ENCODE assay signal across 8 cellular contexts in the genomic region with DNA sequence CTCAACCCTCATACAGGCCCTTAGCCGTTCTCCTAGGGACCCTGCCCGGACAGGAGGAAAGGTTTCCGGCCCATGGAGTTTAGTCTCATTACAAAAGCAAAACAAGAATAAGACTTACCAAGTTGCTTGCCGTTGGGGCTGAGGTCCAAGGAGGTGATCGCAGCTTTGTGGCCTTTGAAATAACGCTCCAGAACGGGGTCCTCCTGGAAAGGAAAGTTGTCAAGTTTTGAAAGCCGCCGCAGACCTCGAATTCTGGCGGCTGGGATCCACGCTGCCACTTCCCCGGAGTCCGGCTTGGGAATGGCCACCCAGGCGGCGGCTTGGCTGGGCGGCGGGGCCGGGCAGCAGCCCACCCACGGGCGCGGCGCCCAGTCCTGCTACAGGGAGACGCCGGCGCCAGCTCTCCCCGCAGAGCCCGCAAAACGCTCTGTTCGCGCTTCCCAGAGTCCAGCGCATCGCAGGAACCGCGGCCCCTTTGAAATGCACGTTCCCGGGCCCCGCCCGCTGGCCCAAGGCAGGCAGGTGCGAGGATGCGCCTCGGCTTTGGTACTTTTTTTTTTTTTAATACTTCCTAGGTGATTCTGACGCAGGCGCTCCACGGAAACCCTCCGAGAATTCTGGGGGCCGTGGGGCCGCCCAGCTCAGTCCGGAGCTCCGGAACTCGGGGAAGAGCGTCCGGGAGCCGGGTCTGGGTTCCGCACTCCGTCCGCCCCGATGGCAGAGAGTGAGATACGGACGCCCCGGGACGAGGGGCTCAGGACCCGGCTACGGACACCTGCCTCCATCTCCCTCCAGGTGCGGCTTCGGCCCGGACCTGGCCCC. TPM values are rescaled to one million over a fixed set of nuclear protein-coding genes. Genes with fewer than 3 reads are reported as not detected.
DNase-seq lines count a peak whose midpoint lies in the region; ATAC-seq and TF ChIP-seq lines count a peak whose summit lies in the region.

No MANE protein-coding gene starts in this region.

- H3K4me3 ChIP-seq in epithelial cell of proximal tubule (ENCODE audit: low read depth, low read length) = peak overlapping the region; percentile 94

- no peaks in the 10 kb centered on the region for H3K9me3 Mint-ChIP-seq in stimulated activated naive CD8-positive, alpha-beta T cell treated with anti-CD3 and anti-CD28 coated beads, Interleukin-15, Interleukin-2, amounts not matched to agents 100 ng/mL and 50 ng/mL, for 24 hours

- no peak for TF ChIP-seq CTCF in epithelial cell of proximal tubule (conservative IDR thresholded peaks at IDR 0.05; ENCODE audit: low read depth, low read length)

- H3K4me1 Mint-ChIP-seq in stimulated activated naive CD8-positive, alpha-beta T cell treated with anti-CD3 and anti-CD28 coated beads, Interleukin-15, Interleukin-2, amounts not matched to agents 100 ng/mL and 50 ng/mL, for 24 hours (ENCODE audit: low read depth) = peaks cover 58% of the 10 kb centered on the region

- H3K36me3 Mint-ChIP-seq in stimulated activated naive CD8-positive, alpha-beta T cell treated with anti-CD3 and anti-CD28 coated beads, Interleukin-15, Interleukin-2, amounts not matched to agents 100 ng/mL and 50 ng/mL, for 24 hours (ENCODE audit: low read depth) = peaks cover 28% of the 10 kb centered on the region

- ATAC-seq in HG02678 (IDR thresholded peaks at IDR 0.05; ENCODE audit: unreplicated experiment) = peak; percentile 25

- peak overlapping the region; percentile 87 for H3K27ac Mint-ChIP-seq in stimulated activated naive CD8-positive, alpha-beta T cell treated with anti-CD3 and anti-CD28 coated beads, Interleukin-15, Interleukin-2, amounts not matched to agents 100 ng/mL and 50 ng/mL, for 24 hours

- H3K4me3 Mint-ChIP-seq in stimulated activated naive CD8-positive, alpha-beta T cell treated with anti-CD3 and anti-CD28 coated beads, Interleukin-15, Interleukin-2, amounts not matched to agents 100 ng/mL and 50 ng/mL, for 24 hours = peak overlapping the region; percentile 98

- DNase-seq in NCI-H2081 (lab: John Stamatoyannopoulos, UW) (peak; percentile 22 to 35), NCI-H2081 treated with DMSO at 0.1 percent for 48 hours (lab: John Stamatoyannopoulos, UW) (no peak), NCI-H1436 (lab: John Stamatoyannopoulos, UW) (peak; percentile 16), activated T-cell treated with anti-CD3 and anti-CD28 coated beads for 1 hour (ENCODE audit: low read depth) (peak; percentile 26), epithelial cell of proximal tubule (ENCODE audit: low read depth) (no peak), myocyte (ENCODE audit: low read depth) (peak; percentile 49)

- no peaks in the 10 kb centered on the region for H3K27me3 Mint-ChIP-seq in stimulated activated naive CD8-positive, alpha-beta T cell treated with anti-CD3 and anti-CD28 coated beads, Interleukin-15, Interleukin-2, amounts not matched to agents 100 ng/mL and 50 ng/mL, for 24 hours

RNA-seq across cellular contexts. Expression of gene GALNT4, which starts 0.6 kb away (rescaled TPM):
- 4.1 and 5.7 TPM in 2 replicates for total RNA-seq in epithelial cell of proximal tubule
- 2.6 and 4.0 TPM in 2 replicates for total RNA-seq in myocyte
- 1.3 TPM for polyA plus RNA-seq in myocyte (2012)

RNA-seq across cellular contexts. Expression of gene POC1B, which starts 0.6 kb away (rescaled TPM):
- 14.9 and 15.3 TPM in 2 replicates for total RNA-seq in epithelial cell of proximal tubule
- 7.7 and 9.9 TPM in 2 replicates for total RNA-seq in myocyte
- 5.9 TPM for polyA plus RNA-seq in myocyte (2012)

Comparison
In these comparisons a context has a peak if more than half of its experiments do, and no peak if none do; other contexts are left out.
1. DNase-seq: peak in NCI-H2081 (2 of 2), NCI-H1436 (single experiment), activated T-cell treated with anti-CD3 and anti-CD28 coated beads for 1 hour (single experiment) and myocyte (single experiment); none in NCI-H2081 treated with DMSO at 0.1 percent for 48 hours (single experiment) and epithelial cell of proximal tubule (single experiment).